ENCODE assay signal across 17 cellular contexts in genomic region chr19:45420871-45421270, GRCh38. TPM values are rescaled to one million over a fixed set of nuclear protein-coding genes. Genes with fewer than 3 reads are reported as not detected.
DNase-seq lines count a peak whose midpoint lies in the region; ATAC-seq and TF ChIP-seq lines count a peak whose summit lies in the region.
"Had no signal": no experiment of that assay in that cellular context is flagged by ENCODE, and none has a peak within 500 bp of the region (broad histone marks: within the 10 kb centered on the region; RNA-seq: fewer than 3 reads in every experiment).

No MANE protein-coding gene starts in this region.

- H3K4me1 Mint-ChIP-seq in activated CD4-positive, alpha-beta memory T cell treated with anti-CD3 and anti-CD28 coated beads, Interleukin-2, amount 10 ng/mL, durations not matched to agents 7 days and 5 days: peaks cover 63% of the 10 kb centered on the region
- H3K4me1 Mint-ChIP-seq in activated CD4-positive, alpha-beta memory T cell treated with anti-CD3 and anti-CD28 coated beads for 36 hours (ENCODE audit: low read depth): peaks cover 42% of the 10 kb centered on the region
- H3K4me1 Mint-ChIP-seq in HFFc6 (ENCODE audit: low read depth) (peaks cover 48% of the 10 kb centered on the region), neural crest cell (peaks cover 32% of the 10 kb centered on the region)
- peaks cover 53% of the 10 kb centered on the region for H3K4me1 Mint-ChIP-seq in activated naive CD8-positive, alpha-beta T cell treated with anti-CD3 and anti-CD28 coated beads, Interleukin-2, amount 10 ng/mL, durations not matched to agents 7 days and 5 days

- intact Hi-C loops in activated CD4-positive, alpha-beta memory T cell treated with anti-CD3 and anti-CD28 coated beads for 36 hours (cut with micrococcal nuclease): loop anchor here (10.0 kb wide), 1 partner anchor 164 kb away; the partner anchor contains the start of gene OPA3

- H3K9me3 Mint-ChIP-seq in activated CD4-positive, alpha-beta memory T cell treated with anti-CD3 and anti-CD28 coated beads, Interleukin-2, amount 10 ng/mL, durations not matched to agents 7 days and 5 days: no peaks in the 10 kb centered on the region
- H3K9me3 Mint-ChIP-seq in activated CD4-positive, alpha-beta memory T cell treated with anti-CD3 and anti-CD28 coated beads for 36 hours: no peaks in the 10 kb centered on the region
- H3K9me3 Mint-ChIP-seq in HFFc6 (no peaks in the 10 kb centered on the region), neural crest cell (no peaks in the 10 kb centered on the region)
- no peaks in the 10 kb centered on the region for H3K9me3 Mint-ChIP-seq in activated naive CD8-positive, alpha-beta T cell treated with anti-CD3 and anti-CD28 coated beads, Interleukin-2, amount 10 ng/mL, durations not matched to agents 7 days and 5 days

- TF ChIP-seq CTCF in HFFc6 (IDR thresholded peaks at IDR 0.05) (no peak), neural crest cell (conservative IDR thresholded peaks at IDR 0.05) (no peak), GM10266 (IDR thresholded peaks at IDR 0.05; ENCODE audit: control insufficient read depth, insufficient read depth, low read depth, missing control alignments) (no peak)

- no peak for DNase-seq in activated CD4-positive, alpha-beta memory T cell treated with anti-CD3 and anti-CD28 coated beads, Interleukin-2, amount 10 ng/mL, durations not matched to agents 7 days and 5 days
- DNase-seq in activated CD4-positive, alpha-beta memory T cell treated with anti-CD3 and anti-CD28 coated beads for 36 hours: no peak
- DNase-seq in HFFc6 (no peak), neural crest cell (ENCODE audit: low read depth, low spot score) (no peak), NCI-H1436 treated with DMSO at 0.1 percent for 48 hours (lab: John Stamatoyannopoulos, UW) (no peak), GM10266 (ENCODE audit: extremely low spot score) (no peak)
- DNase-seq in activated naive CD8-positive, alpha-beta T cell treated with anti-CD3 and anti-CD28 coated beads, Interleukin-2, amount 10 ng/mL, durations not matched to agents 7 days and 5 days: no peak
- DNase-seq: activated CD4-positive, alpha-beta T cell treated with anti-CD3 and anti-CD28 coated beads for 4 hours; activated T-cell treated with anti-CD3 and anti-CD28 coated beads for 4 hours; BE2C; dorsolateral prefrontal cortex; foreskin fibroblast; MG63; NCI-H1436; NCI-H524; ovary had no signal

- no peak for ATAC-seq in activated naive CD8-positive, alpha-beta T cell treated with anti-CD3 and anti-CD28 coated beads, Interleukin-2, amount 10 ng/mL, durations not matched to agents 7 days and 5 days (ENCODE audit: low read depth)
- no peak for ATAC-seq in GM19328 (IDR thresholded peaks at IDR 0.05; ENCODE audit: unreplicated experiment)

- H3K27me3 Mint-ChIP-seq in activated CD4-positive, alpha-beta memory T cell treated with anti-CD3 and anti-CD28 coated beads, Interleukin-2, amount 10 ng/mL, durations not matched to agents 7 days and 5 days: no peaks in the 10 kb centered on the region
- no peaks in the 10 kb centered on the region for H3K27me3 Mint-ChIP-seq in activated CD4-positive, alpha-beta memory T cell treated with anti-CD3 and anti-CD28 coated beads for 36 hours
- peaks cover 6% of the 10 kb centered on the region for H3K27me3 Mint-ChIP-seq in HFFc6 (ENCODE audit: insufficient read depth)
- no peaks in the 10 kb centered on the region for H3K27me3 Mint-ChIP-seq in activated naive CD8-positive, alpha-beta T cell treated with anti-CD3 and anti-CD28 coated beads, Interleukin-2, amount 10 ng/mL, durations not matched to agents 7 days and 5 days
- H3K27me3 Mint-ChIP-seq in neural crest cell (ENCODE audit: low read depth): no peaks in the 10 kb centered on the region

- peak overlapping the region; percentile 70 for H3K27ac Mint-ChIP-seq in activated CD4-positive, alpha-beta memory T cell treated with anti-CD3 and anti-CD28 coated beads, Interleukin-2, amount 10 ng/mL, durations not matched to agents 7 days and 5 days
- H3K27ac Mint-ChIP-seq in activated CD4-positive, alpha-beta memory T cell treated with anti-CD3 and anti-CD28 coated beads for 36 hours: no peak overlapping the region
- H3K27ac Mint-ChIP-seq in HFFc6 (peak overlapping the region; percentile 53; the same call in 1 of the 2 replicates), neural crest cell (ENCODE audit: unreplicated experiment) (no peak overlapping the region)
- peak overlapping the region; percentile 83 for H3K27ac Mint-ChIP-seq in activated naive CD8-positive, alpha-beta T cell treated with anti-CD3 and anti-CD28 coated beads, Interleukin-2, amount 10 ng/mL, durations not matched to agents 7 days and 5 days

- H3K4me3 Mint-ChIP-seq in activated CD4-positive, alpha-beta memory T cell treated with anti-CD3 and anti-CD28 coated beads, Interleukin-2, amount 10 ng/mL, durations not matched to agents 7 days and 5 days: no peak overlapping the region
- H3K4me3 Mint-ChIP-seq in activated CD4-positive, alpha-beta memory T cell treated with anti-CD3 and anti-CD28 coated beads for 36 hours: no peak overlapping the region
- H3K4me3 Mint-ChIP-seq in HFFc6: no peak overlapping the region
- peak overlapping the region; percentile 50 for H3K4me3 Mint-ChIP-seq in activated naive CD8-positive, alpha-beta T cell treated with anti-CD3 and anti-CD28 coated beads, Interleukin-2, amount 10 ng/mL, durations not matched to agents 7 days and 5 days
- peak overlapping the region; percentile 51 for H3K4me3 Mint-ChIP-seq in neural crest cell

- CTCF ChIA-PET in activated CD4-positive, alpha-beta memory T cell treated with anti-CD3 and anti-CD28 coated beads, Interleukin-2, amount 10 ng/mL, durations not matched to agents 7 days and 5 days (lab: Charles Lee): interaction anchor here (1.2 kb wide), 1 partner anchor 19 kb away, joined by 4 read pairs; no protein-coding TSS in a partner anchor
- CTCF ChIA-PET in activated CD4-positive, alpha-beta memory T cell treated with anti-CD3 and anti-CD28 coated beads for 36 hours (lab: Charles Lee): no interaction called here

- POLR2A ChIA-PET in activated CD4-positive, alpha-beta memory T cell treated with anti-CD3 and anti-CD28 coated beads, Interleukin-2, amount 10 ng/mL, durations not matched to agents 7 days and 5 days (lab: Charles Lee): interaction anchor here (0.6 to 1.3 kb wide), 3 partner anchors 10 to 15 kb away, joined by 3 read pairs; no protein-coding TSS in a partner anchor
- POLR2A ChIA-PET in activated CD4-positive, alpha-beta memory T cell treated with anti-CD3 and anti-CD28 coated beads for 36 hours (lab: Charles Lee): no interaction called here
- POLR2A ChIA-PET in activated naive CD8-positive, alpha-beta T cell treated with anti-CD3 and anti-CD28 coated beads, Interleukin-2, amount 10 ng/mL, durations not matched to agents 7 days and 5 days (lab: Charles Lee): interaction anchor here (1.0 kb wide), 1 partner anchor 13 kb away, joined by 3 read pairs; no protein-coding TSS in a partner anchor

- peaks cover 33% of the 10 kb centered on the region for H3K36me3 Mint-ChIP-seq in activated CD4-positive, alpha-beta memory T cell treated with anti-CD3 and anti-CD28 coated beads, Interleukin-2, amount 10 ng/mL, durations not matched to agents 7 days and 5 days (ENCODE audit: low read depth)
- H3K36me3 Mint-ChIP-seq in activated CD4-positive, alpha-beta memory T cell treated with anti-CD3 and anti-CD28 coated beads for 36 hours: peaks cover 10% of the 10 kb centered on the region
- H3K36me3 Mint-ChIP-seq in HFFc6 (ENCODE audit: low read depth): peaks cover 34% of the 10 kb centered on the region
- peaks cover 16% of the 10 kb centered on the region for H3K36me3 Mint-ChIP-seq in activated naive CD8-positive, alpha-beta T cell treated with anti-CD3 and anti-CD28 coated beads, Interleukin-2, amount 10 ng/mL, durations not matched to agents 7 days and 5 days
- no peaks in the 10 kb centered on the region for H3K36me3 Mint-ChIP-seq in neural crest cell (ENCODE audit: low read depth)

RNA-seq across cellular contexts. Expression of gene ERCC1, which starts 2.8 kb away (rescaled TPM):
- total RNA-seq in activated CD4-positive, alpha-beta memory T cell treated with anti-CD3 and anti-CD28 coated beads, Interleukin-2, amount 10 ng/mL, durations not matched to agents 7 days and 5 days: 10 to 100 TPM; 59.8 to 60.6 TPM
- 10 to 100 TPM; 59.4 to 59.7 TPM for total RNA-seq in activated CD4-positive, alpha-beta memory T cell treated with anti-CD3 and anti-CD28 coated beads for 36 hours
- 100 to 1,000 TPM; 106 to 129 (median 117) TPM for total RNA-seq in HFFc6 (2021; fragmentation: NEBNext Ultra II Directional; extraction: Animal tissue kit (Norgen Biotek cat#: 25700))
- total RNA-seq in activated naive CD8-positive, alpha-beta T cell treated with anti-CD3 and anti-CD28 coated beads, Interleukin-2, amount 10 ng/mL, durations not matched to agents 7 days and 5 days: 10 to 100 TPM; 63.1 to 63.3 TPM
- total RNA-seq in neural crest cell: 111 and 115 TPM in 2 replicates

RNA-seq across cellular contexts. Expression of gene POLR1G, which starts 14.4 kb away (rescaled TPM):
- total RNA-seq in activated CD4-positive, alpha-beta memory T cell treated with anti-CD3 and anti-CD28 coated beads, Interleukin-2, amount 10 ng/mL, durations not matched to agents 7 days and 5 days: 1 to 10 TPM; 3.6 to 3.8 TPM
- total RNA-seq in activated CD4-positive, alpha-beta memory T cell treated with anti-CD3 and anti-CD28 coated beads for 36 hours: 10 to 100 TPM; 11.1 to 12.6 TPM
- 10 to 100 TPM; 13.7 to 25.8 (median 15.1) TPM for total RNA-seq in HFFc6 (2021; fragmentation: NEBNext Ultra II Directional; extraction: Animal tissue kit (Norgen Biotek cat#: 25700))
- 1 to 10 TPM; 6.0 to 6.3 TPM for total RNA-seq in activated naive CD8-positive, alpha-beta T cell treated with anti-CD3 and anti-CD28 coated beads, Interleukin-2, amount 10 ng/mL, durations not matched to agents 7 days and 5 days
- 11.7 and 12.8 TPM in 2 replicates for total RNA-seq in neural crest cell

RNA-seq across cellular contexts. Expression of gene PPP1R13L, which starts 16.0 kb away (rescaled TPM):
- 10 to 100 TPM; 13.0 to 18.9 TPM for total RNA-seq in activated CD4-positive, alpha-beta memory T cell treated with anti-CD3 and anti-CD28 coated beads, Interleukin-2, amount 10 ng/mL, durations not matched to agents 7 days and 5 days
- 1 to 10 TPM; 8.1 to 9.2 TPM for total RNA-seq in activated CD4-positive, alpha-beta memory T cell treated with anti-CD3 and anti-CD28 coated beads for 36 hours
- 10 to 100 TPM; 10.2 to 24.7 (median 22.2) TPM for total RNA-seq in HFFc6 (2021; fragmentation: NEBNext Ultra II Directional; extraction: Animal tissue kit (Norgen Biotek cat#: 25700))
- total RNA-seq in activated naive CD8-positive, alpha-beta T cell treated with anti-CD3 and anti-CD28 coated beads, Interleukin-2, amount 10 ng/mL, durations not matched to agents 7 days and 5 days: 10 to 100 TPM; 20.2 to 25.7 TPM
- 6.4 and 8.2 TPM in 2 replicates for total RNA-seq in neural crest cell

RNA-seq across cellular contexts. Expression of gene FOSB, which starts 46.9 kb away (rescaled TPM):
- total RNA-seq in activated CD4-positive, alpha-beta memory T cell treated with anti-CD3 and anti-CD28 coated beads, Interleukin-2, amount 10 ng/mL, durations not matched to agents 7 days and 5 days: 10 to 100 TPM; 15.3 to 16.1 TPM
- total RNA-seq in activated CD4-positive, alpha-beta memory T cell treated with anti-CD3 and anti-CD28 coated beads for 36 hours: 1 to 10 TPM; 3.7 to 5.9 TPM
- 10 to 100 TPM; 35.0 to 71.5 (median 62.9) TPM for total RNA-seq in HFFc6 (2021; fragmentation: NEBNext Ultra II Directional; extraction: Animal tissue kit (Norgen Biotek cat#: 25700))
- 10 to 100 TPM; 68.7 to 69.4 TPM for total RNA-seq in activated naive CD8-positive, alpha-beta T cell treated with anti-CD3 and anti-CD28 coated beads, Interleukin-2, amount 10 ng/mL, durations not matched to agents 7 days and 5 days
- total RNA-seq in neural crest cell: 0.26 and 0.45 TPM in 2 replicates

RNA-seq across cellular contexts. Expression of gene ERCC2, which starts 50.5 kb away (rescaled TPM):
- 10 to 100 TPM; 19.0 to 20.0 TPM for total RNA-seq in activated CD4-positive, alpha-beta memory T cell treated with anti-CD3 and anti-CD28 coated beads, Interleukin-2, amount 10 ng/mL, durations not matched to agents 7 days and 5 days
- 10 to 100 TPM; 27.2 to 27.4 TPM for total RNA-seq in activated CD4-positive, alpha-beta memory T cell treated with anti-CD3 and anti-CD28 coated beads for 36 hours
- 100 to 1,000 TPM in 1 of 6 experiments, 10 to 100 TPM in 5; 80.2 to 108 (median 87.8) TPM for total RNA-seq in HFFc6 (2021; fragmentation: NEBNext Ultra II Directional; extraction: Animal tissue kit (Norgen Biotek cat#: 25700))
- total RNA-seq in activated naive CD8-positive, alpha-beta T cell treated with anti-CD3 and anti-CD28 coated beads, Interleukin-2, amount 10 ng/mL, durations not matched to agents 7 days and 5 days: 10 to 100 TPM; 20.0 to 28.2 TPM
- 67.3 and 71.3 TPM in 2 replicates for total RNA-seq in neural crest cell

Comparison
In these comparisons a context has a peak if more than half of its experiments do, and no peak if none do; other contexts are left out.
1. H3K27ac Mint-ChIP-seq: peak in activated CD4-positive, alpha-beta memory T cell treated with anti-CD3 and anti-CD28 coated beads, Interleukin-2, amount 10 ng/mL, durations not matched to agents 7 days and 5 days (single experiment), HFFc6 (single experiment) and activated naive CD8-positive, alpha-beta T cell treated with anti-CD3 and anti-CD28 coated beads, Interleukin-2, amount 10 ng/mL, durations not matched to agents 7 days and 5 days (single experiment); none in activated CD4-positive, alpha-beta memory T cell treated with anti-CD3 and anti-CD28 coated beads for 36 hours (single experiment) and neural crest cell (single experiment).
2. H3K4me3 Mint-ChIP-seq: peak in activated naive CD8-positive, alpha-beta T cell treated with anti-CD3 and anti-CD28 coated beads, Interleukin-2, amount 10 ng/mL, durations not matched to agents 7 days and 5 days (single experiment) and neural crest cell (single experiment); none in activated CD4-positive, alpha-beta memory T cell treated with anti-CD3 and anti-CD28 coated beads, Interleukin-2, amount 10 ng/mL, durations not matched to agents 7 days and 5 days (single experiment), activated CD4-positive, alpha-beta memory T cell treated with anti-CD3 and anti-CD28 coated beads for 36 hours (single experiment) and HFFc6 (single experiment).